Comparison of ENCODE assay signal across 26 cellular contexts in the genomic region with DNA sequence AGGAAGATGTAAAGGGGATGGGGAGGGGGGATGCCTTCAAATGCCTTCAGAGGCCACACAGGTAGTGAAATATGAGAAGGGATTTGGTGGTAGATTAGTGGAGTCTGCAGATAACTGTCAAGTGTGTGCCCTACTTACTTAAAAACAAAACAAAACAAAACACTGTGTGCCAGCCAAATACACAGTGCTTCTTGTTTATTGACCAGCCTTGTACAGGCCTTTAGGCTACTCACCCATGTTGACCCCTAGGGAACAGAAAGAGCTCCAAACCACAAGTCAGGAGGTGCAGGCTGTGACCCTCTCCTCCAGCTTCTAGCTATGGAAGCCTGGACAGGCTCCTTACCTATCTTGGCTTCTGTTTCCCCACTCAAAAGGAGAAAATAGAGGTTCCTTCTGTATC.
A peak's percentile ranks its signal among the peaks of the same experiment; 100 is the strongest.
DNase-seq lines count a peak whose midpoint lies in the region; ATAC-seq, FAIRE-seq and TF ChIP-seq lines count a peak whose summit lies in the region.
"Had no signal": no experiment of that assay in that cellular context is flagged by ENCODE, and none has a peak within 500 bp of the region (broad histone marks: within the 10 kb centered on the region; RNA-seq: fewer than 3 reads in every experiment).

No MANE protein-coding gene starts in this region.

- H2BK120ac ChIP-seq in H9 (ENCODE audit: low read depth, low read length, poor library complexity, severe bottlenecking): no peak overlapping the region

- CTCF ChIA-PET in CD8-positive, alpha-beta T cell (lab: Charles Lee): no interaction called here

- intact Hi-C loops in ovary (cut with DNase I): no loop called here
- intact Hi-C loops in CD8-positive, alpha-beta T cell (cut with DNase I, micrococcal nuclease): no loop called here

- no peaks in the 10 kb centered on the region for H3K27me3 Mint-ChIP-seq in H9 (ENCODE audit: low read depth)
- H3K27me3 Mint-ChIP-seq in CD8-positive, alpha-beta T cell (ENCODE audit: low read depth): no peaks in the 10 kb centered on the region
- H3K27me3 Mint-ChIP-seq: CD4-positive, alpha-beta T cell had no signal

- H3K79me2 ChIP-seq in H9 (ENCODE audit: insufficient read depth, low read length): no peaks in the 10 kb centered on the region

- no peak overlapping the region for H2BK5ac ChIP-seq in H9 (ENCODE audit: insufficient read length, low read length)

- no peak overlapping the region for H2BK15ac ChIP-seq in H9 (ENCODE audit: low read depth, low read length)

- no peak overlapping the region for H2BK20ac ChIP-seq in H9 (ENCODE audit: low read depth, low read length, poor library complexity, severe bottlenecking)

- no peak overlapping the region for H3T11ph ChIP-seq in H9 (ENCODE audit: low read length)

- TF ChIP-seq EP300 in ovary (IDR thresholded peaks at IDR 0.05): no peak

- no peak overlapping the region for H3K4ac ChIP-seq in H9 (ENCODE audit: low read depth, low read length)

- no peak overlapping the region for H3K4me2 ChIP-seq in H9 (ENCODE audit: insufficient read depth, insufficient read length, low read length)
- H3K4me2 ChIP-seq: BLaER1 had no signal

- no peak overlapping the region for H3K27ac Mint-ChIP-seq in H9
- H3K27ac Mint-ChIP-seq in CD8-positive, alpha-beta T cell: no peak overlapping the region
- H3K27ac Mint-ChIP-seq: CD4-positive, alpha-beta T cell; CD8-positive, alpha-beta memory T cell had no signal

- H4K91ac ChIP-seq in H9 (ENCODE audit: insufficient read length, low read depth, low read length): no peak overlapping the region

- no peaks in the 10 kb centered on the region for H3K27me3 ChIP-seq in H9 (ENCODE audit: insufficient read depth, low read length)
- no peaks in the 10 kb centered on the region for H3K27me3 ChIP-seq in ovary
- H3K27me3 ChIP-seq in CD8-positive, alpha-beta T cell (ENCODE audit: insufficient read depth, low read length): no peaks in the 10 kb centered on the region
- H3K27me3 ChIP-seq: BE2C, BLaER1 had no signal

- H3K4me3 ChIP-seq in ovary: no peak overlapping the region
- H3K4me3 ChIP-seq in CD8-positive, alpha-beta T cell (ENCODE audit: low read depth, low read length): no peak overlapping the region
- H3K4me3 ChIP-seq: BLaER1, GM12878 had no signal

- no peak overlapping the region for H3K23ac ChIP-seq in H9 (ENCODE audit: insufficient read length, low read depth, low read length)

- no peaks in the 10 kb centered on the region for H3K23me2 ChIP-seq in H9 (ENCODE audit: insufficient read length, low read depth, low read length, poor library complexity, severe bottlenecking)

- no peak overlapping the region for H3K18ac ChIP-seq in H9 (ENCODE audit: insufficient read length, low read depth, low read length)

- H3K36me3 ChIP-seq in ovary: no peaks in the 10 kb centered on the region
- no peaks in the 10 kb centered on the region for H3K36me3 ChIP-seq in CD8-positive, alpha-beta T cell (ENCODE audit: insufficient read depth, low read length)
- H3K36me3 ChIP-seq: BE2C, BLaER1 had no signal

- DNase-seq in H9 (no peak), SK-MEL-5 (ENCODE audit: low read depth, low spot score) (peak; percentile 7), foreskin melanocyte (peak; percentile 17), ovary (no peak), HTR-8/SVneo (ENCODE audit: insufficient read length, low spot score) (no peak)
- DNase-seq in CD8-positive, alpha-beta T cell: no peak
- DNase-seq: 8988T; ACHN; BE2C; C1 segment of cervical spinal cord; CD4-positive, alpha-beta T cell; CD8-positive, alpha-beta memory T cell; COR-L47; DMS 273 treated with DMSO at 0.1 percent for 48 hours; DMS153; DMS53; DMS79; DND-41; EL; GDM1 had no signal

- H3K4me1 ChIP-seq in H9 (ENCODE audit: insufficient read depth, low read length) (no peaks in the 10 kb centered on the region), ovary (ENCODE audit: insufficient read depth) (no peaks in the 10 kb centered on the region)
- no peaks in the 10 kb centered on the region for H3K4me1 ChIP-seq in CD8-positive, alpha-beta T cell (ENCODE audit: insufficient read depth, low read length)
- H3K4me1 ChIP-seq: BLaER1 had no signal

- ATAC-seq in CD8-positive, alpha-beta T cell: no peak
- ATAC-seq: GM12878 had no signal

- no peak overlapping the region for H4K8ac ChIP-seq in H9 (replicated peaks; ENCODE audit: insufficient read length, low read depth, low read length)

- H3K14ac ChIP-seq in H9 (ENCODE audit: insufficient read depth, low read length): 0 out of 2 replicates have a peak overlapping the region, but pooled peaks have one; percentile 36

- no peaks in the 10 kb centered on the region for H3K9me3 ChIP-seq in H9 (ENCODE audit: control insufficient read depth, low read depth, low read length)
- H3K9me3 ChIP-seq in ovary: no peaks in the 10 kb centered on the region
- no peaks in the 10 kb centered on the region for H3K9me3 ChIP-seq in CD8-positive, alpha-beta T cell (ENCODE audit: low read length)
- H3K9me3 ChIP-seq: BE2C, BLaER1 had no signal

- no peak overlapping the region for H3K56ac ChIP-seq in H9 (ENCODE audit: insufficient read length, low read depth, low read length)

- no peak for TF ChIP-seq POLR2A in ovary (IDR thresholded peaks at IDR 0.05)

- no peaks in the 10 kb centered on the region for H3K9me3 Mint-ChIP-seq in H9
- no peaks in the 10 kb centered on the region for H3K9me3 Mint-ChIP-seq in CD8-positive, alpha-beta T cell
- H3K9me3 Mint-ChIP-seq: CD4-positive, alpha-beta T cell; CD8-positive, alpha-beta memory T cell had no signal

- H3K27ac ChIP-seq in C4-2B (peak overlapping the region; percentile 25; the same call in 1 of the 2 replicates), H9 (ENCODE audit: insufficient read length, low read depth, low read length) (no peak overlapping the region), ovary (no peak overlapping the region)
- no peak overlapping the region for H3K27ac ChIP-seq in CD8-positive, alpha-beta T cell (ENCODE audit: low read depth, low read length)
- H3K27ac ChIP-seq: BLaER1 had no signal

- H2BK12ac ChIP-seq in H9 (ENCODE audit: insufficient read length, low read depth, low read length): no peak overlapping the region

- no peak for FAIRE-seq in HTR-8/SVneo (lab: Jason Lieb, UNC)
- FAIRE-seq: A204.1, GM12878, GM12892, GM18507 had no signal

- no peak overlapping the region for H2AK5ac ChIP-seq in H9 (ENCODE audit: insufficient read length, low read length)

- H2AFZ ChIP-seq in H9 (ENCODE audit: low read length): no peak overlapping the region

- H3K36me3 Mint-ChIP-seq in H9 (ENCODE audit: insufficient read depth in 1 of 3, low read depth in 3 of 3): no peaks in the 10 kb centered on the region
- H3K36me3 Mint-ChIP-seq in CD8-positive, alpha-beta T cell: no peaks in the 10 kb centered on the region
- H3K36me3 Mint-ChIP-seq: CD8-positive, alpha-beta memory T cell had no signal

- POLR2A ChIA-PET in CD8-positive, alpha-beta T cell (lab: Charles Lee): no interaction called here

- H3K4me1 Mint-ChIP-seq in H9: peaks cover 0 to 3% of the 10 kb centered on the region in 2 experiments; a peak in 1 of 4 replicates
- H3K4me1 Mint-ChIP-seq in CD8-positive, alpha-beta T cell (ENCODE audit: low read depth): no peaks in the 10 kb centered on the region
- H3K4me1 Mint-ChIP-seq: CD8-positive, alpha-beta memory T cell had no signal

- H3K4me3 Mint-ChIP-seq in H9: no peak overlapping the region
- H3K4me3 Mint-ChIP-seq in CD8-positive, alpha-beta T cell: no peak overlapping the region
- H3K4me3 Mint-ChIP-seq: CD4-positive, alpha-beta T cell; CD8-positive, alpha-beta memory T cell had no signal

- no peaks in the 10 kb centered on the region for H3K79me1 ChIP-seq in H9 (ENCODE audit: insufficient read depth, low read depth, low read length, poor library complexity, severe bottlenecking)

- in situ Hi-C loops in SK-MEL-5 (cut with HindIII; ENCODE audit: low pct_unique_long_range_greater_than_20kb, low sequenced_read_pairs): no loop called here

- TF ChIP-seq CTCF in C4-2B (conservative IDR thresholded peaks at IDR 0.05) (no peak), H9 (conservative IDR thresholded peaks at IDR 0.05) (no peak), ovary (IDR thresholded peaks at IDR 0.05) (no peak)
- TF ChIP-seq CTCF in CD8-positive, alpha-beta T cell (IDR thresholded peaks at IDR 0.05): no peak

- no peak overlapping the region for H3K9ac ChIP-seq in H9 (ENCODE audit: extremely low read depth, insufficient read length, low read length)
- H3K9ac ChIP-seq: BLaER1 had no signal

- no peak overlapping the region for H4K5ac ChIP-seq in H9 (ENCODE audit: insufficient read length, low read depth, low read length)

- no peaks in the 10 kb centered on the region for H4K20me1 ChIP-seq in H9 (ENCODE audit: control insufficient read depth, insufficient read depth, insufficient read length)
- H4K20me1 ChIP-seq: BLaER1 had no signal

Comparison
In these comparisons a context has a peak if more than half of its experiments do, and no peak if none do; other contexts are left out.
1. DNase-seq: peak in SK-MEL-5 (single experiment) and foreskin melanocyte (single experiment); none in H9 (single experiment), ovary (0 of 5), CD8-positive, alpha-beta T cell (0 of 7) and HTR-8/SVneo (single experiment).